In the genomic region with DNA sequence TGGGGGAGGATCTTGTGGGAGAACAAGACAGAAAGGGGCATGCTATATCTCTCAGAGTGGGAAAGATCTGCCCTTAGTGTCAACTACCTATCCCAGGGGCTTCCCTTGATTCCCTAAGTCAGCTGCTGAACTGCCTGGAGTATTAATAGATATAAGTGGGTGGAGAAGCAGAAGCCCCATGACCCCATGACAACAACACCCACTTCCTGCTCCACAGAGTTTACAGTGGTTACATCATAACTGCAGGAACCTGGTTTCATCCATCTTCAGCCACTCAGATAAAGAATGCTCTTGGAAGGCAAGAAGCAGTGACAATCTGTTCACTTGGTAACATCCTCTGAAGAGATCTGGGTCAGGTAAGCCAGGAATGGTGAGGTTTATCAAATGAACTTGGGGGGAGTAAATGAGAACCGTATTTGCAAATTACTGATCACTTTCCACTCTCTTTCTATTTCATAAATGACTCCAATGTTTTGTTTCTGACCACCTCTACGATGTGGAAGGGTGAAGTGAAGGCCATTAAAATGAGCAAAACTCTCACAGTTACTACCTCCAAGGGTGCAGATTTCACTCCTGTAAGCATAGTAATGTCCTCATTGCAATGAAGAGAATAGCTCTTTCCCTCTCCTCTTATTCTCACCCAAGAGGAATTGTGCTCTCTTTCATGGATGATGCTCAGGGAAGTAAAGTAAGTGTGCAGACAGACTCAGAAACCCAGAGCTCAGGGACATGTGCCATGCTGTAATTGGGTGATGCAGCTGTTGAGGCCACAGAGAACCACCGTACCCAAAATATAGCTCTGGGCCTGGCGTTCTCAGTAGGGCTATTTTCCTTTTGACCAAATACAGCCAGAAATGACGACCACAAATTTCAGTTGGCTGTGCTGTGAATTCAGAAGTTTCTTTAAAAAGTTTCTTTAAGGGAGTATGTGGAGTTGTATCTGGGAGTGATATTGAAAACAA, we compare ENCODE assay signal across 21 cellular contexts.
DNase-seq lines count a peak whose midpoint lies in the region; ATAC-seq and TF ChIP-seq lines count a peak whose summit lies in the region.
"Had no signal": no experiment of that assay in that cellular context is flagged by ENCODE, and none has a peak within 500 bp of the region (broad histone marks: within the 10 kb centered on the region; RNA-seq: fewer than 3 reads in every experiment).

No MANE protein-coding gene starts in this region.

- peaks cover 7% of the 10 kb centered on the region for H3K27me3 Mint-ChIP-seq in stimulated activated naive CD8-positive, alpha-beta T cell treated with anti-CD3 and anti-CD28 coated beads, Interleukin-15, amount 100 ng/mL, for 72 hours

- ATAC-seq in stimulated activated naive CD8-positive, alpha-beta T cell treated with anti-CD3 and anti-CD28 coated beads, Interleukin-15, amount 100 ng/mL, for 72 hours = peak; percentile 50
- no peak for ATAC-seq in stimulated activated naive CD8-positive, alpha-beta T cell treated with anti-CD3 and anti-CD28 coated beads, Interleukin-15, Interleukin-2, amounts not matched to agents 100 U/mL and 50 U/mL, for 24 hours
- ATAC-seq: CD8-positive, alpha-beta T cell; gastrocnemius medialis; stimulated activated effector memory CD8-positive, alpha-beta T cell treated with anti-CD3 and anti-CD28 coated beads, Interleukin-12 subunit alpha, Interleukin-12 subunit beta, amount 100 ng/mL, for 72 hours had no signal

- no peak for DNase-seq in stimulated activated naive CD8-positive, alpha-beta T cell treated with anti-CD3 and anti-CD28 coated beads, Interleukin-15, amount 100 ng/mL, for 72 hours
- DNase-seq in stimulated activated naive CD8-positive, alpha-beta T cell treated with anti-CD3 and anti-CD28 coated beads, Interleukin-15, Interleukin-2, amounts not matched to agents 100 U/mL and 50 U/mL, for 24 hours = no peak
- DNase-seq in NOMO-1 treated with dmso at 0.1 percent for 144 hours (lab: John Stamatoyannopoulos, UW; ENCODE audit: unreplicated experiment) = peak; percentile 62
- peak; percentile 35 for DNase-seq in fibroblast of mammary gland (ENCODE audit: low read depth)
- no peak for DNase-seq in NCI-H2227 treated with DMSO at 0.1 percent for 48 hours (lab: John Stamatoyannopoulos, UW)
- no peak for DNase-seq in A172 (ENCODE audit: low spot score)
- DNase-seq in kidney glomerular epithelial cell (lab: John Stamatoyannopoulos, UW) = no peak
- DNase-seq in activated CD8-positive, alpha-beta memory T cell treated with anti-CD3 and anti-CD28 coated beads for 24 hours = no peak
- DNase-seq: CD8-positive, alpha-beta T cell; cerebellar nuclear complex; gastrocnemius medialis; NCI-H2081 treated with DMSO at 0.1 percent for 48 hours; NCI-H748 treated with DMSO at 0.1 percent for 48 hours; RPMI8226; SW 1271; transverse colon had no signal

- H3K4me3 ChIP-seq in fibroblast of mammary gland (ENCODE audit: control insufficient read depth, low read depth, low read length) = no peak overlapping the region
- H3K4me3 ChIP-seq: gastrocnemius medialis, lung, smooth muscle cell, transverse colon had no signal

- no peaks in the 10 kb centered on the region for H3K4me1 Mint-ChIP-seq in stimulated activated naive CD8-positive, alpha-beta T cell treated with anti-CD3 and anti-CD28 coated beads, Interleukin-15, amount 100 ng/mL, for 72 hours
- H3K4me1 Mint-ChIP-seq: stimulated activated effector memory CD8-positive, alpha-beta T cell treated with anti-CD3 and anti-CD28 coated beads, Interleukin-12 subunit alpha, Interleukin-12 subunit beta, amount 100 ng/mL, for 72 hours had no signal

- no peak for TF ChIP-seq CTCF in fibroblast of mammary gland (conservative IDR thresholded peaks at IDR 0.05; ENCODE audit: control insufficient read depth, insufficient read depth, low read depth, low read length)

- peaks cover 0 to 11% of the 10 kb centered on the region in 2 donors for H3K9me3 Mint-ChIP-seq in stimulated activated naive CD8-positive, alpha-beta T cell treated with anti-CD3 and anti-CD28 coated beads, Interleukin-15, amount 100 ng/mL, for 72 hours
- H3K9me3 Mint-ChIP-seq: stimulated activated effector memory CD8-positive, alpha-beta T cell treated with anti-CD3 and anti-CD28 coated beads, Interleukin-12 subunit alpha, Interleukin-12 subunit beta, amount 100 ng/mL, for 72 hours had no signal

- no peak overlapping the region for H3K4me3 Mint-ChIP-seq in stimulated activated naive CD8-positive, alpha-beta T cell treated with anti-CD3 and anti-CD28 coated beads, Interleukin-15, amount 100 ng/mL, for 72 hours
- H3K4me3 Mint-ChIP-seq: CD8-positive, alpha-beta T cell; nephron; stimulated activated effector memory CD8-positive, alpha-beta T cell treated with anti-CD3 and anti-CD28 coated beads, Interleukin-12 subunit alpha, Interleukin-12 subunit beta, amount 100 ng/mL, for 72 hours had no signal

- H3K27ac Mint-ChIP-seq in stimulated activated naive CD8-positive, alpha-beta T cell treated with anti-CD3 and anti-CD28 coated beads, Interleukin-15, amount 100 ng/mL, for 72 hours = peak overlapping the region; percentile 5 to 66
- H3K27ac Mint-ChIP-seq: CD8-positive, alpha-beta T cell; nephron; progenitor cell of endocrine pancreas; stimulated activated effector memory CD8-positive, alpha-beta T cell treated with anti-CD3 and anti-CD28 coated beads, Interleukin-12 subunit alpha, Interleukin-12 subunit beta, amount 100 ng/mL, for 72 hours had no signal

Comparison
In these comparisons a context has a peak if more than half of its experiments do, and no peak if none do; other contexts are left out.
1. DNase-seq: peak in NOMO-1 treated with dmso at 0.1 percent for 144 hours (single experiment) and fibroblast of mammary gland (single experiment); none in stimulated activated naive CD8-positive, alpha-beta T cell treated with anti-CD3 and anti-CD28 coated beads, Interleukin-15, amount 100 ng/mL, for 72 hours (0 of 2), stimulated activated naive CD8-positive, alpha-beta T cell treated with anti-CD3 and anti-CD28 coated beads, Interleukin-15, Interleukin-2, amounts not matched to agents 100 U/mL and 50 U/mL, for 24 hours (single experiment), NCI-H2227 treated with DMSO at 0.1 percent for 48 hours (single experiment), A172 (single experiment), kidney glomerular epithelial cell (single experiment) and activated CD8-positive, alpha-beta memory T cell treated with anti-CD3 and anti-CD28 coated beads for 24 hours (single experiment).